Comparison of ENCODE assay signal across 29 cellular contexts in the genomic region with DNA sequence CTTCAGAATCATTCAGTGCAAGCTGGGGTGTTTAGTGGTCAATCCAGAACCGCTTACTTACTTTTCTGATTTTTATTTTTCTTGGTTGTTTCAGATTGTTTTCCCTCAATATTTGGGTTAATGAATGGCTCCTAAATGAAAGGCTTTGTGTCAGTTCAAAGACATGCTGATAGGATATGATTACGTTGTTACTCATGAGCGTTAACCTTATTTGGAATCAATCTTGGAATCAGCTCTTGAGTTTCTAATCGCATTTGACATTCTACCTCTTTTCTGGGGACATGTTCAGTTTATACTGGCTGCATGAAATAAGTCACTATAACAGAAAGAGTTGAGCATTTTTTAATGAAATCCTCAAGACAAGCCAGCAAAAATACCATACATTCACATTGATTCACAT. TPM values are rescaled to one million over a fixed set of nuclear protein-coding genes. Genes with fewer than 3 reads are reported as not detected.
DNase-seq lines count a peak whose midpoint lies in the region; ATAC-seq, FAIRE-seq and TF ChIP-seq lines count a peak whose summit lies in the region.
"Had no signal": no experiment of that assay in that cellular context is flagged by ENCODE, and none has a peak within 500 bp of the region (broad histone marks: within the 10 kb centered on the region; RNA-seq: fewer than 3 reads in every experiment).

No MANE protein-coding gene starts in this region.

- H3K4me1 ChIP-seq in HCT116 (ENCODE audit: control insufficient read depth in 1 of 2, insufficient read depth in 2 of 2, low read length in 2 of 2) = peaks cover 0 to 9% of the 10 kb centered on the region in 2 experiments; a peak in 1 of 4 replicates
- H3K4me1 ChIP-seq: tibial artery had no signal

- CTCF ChIA-PET in HCT116 (lab: Charles Lee) = no interaction called here
- CTCF ChIA-PET in activated CD4-positive, alpha-beta memory T cell treated with anti-CD3 and anti-CD28 coated beads for 36 hours (lab: Charles Lee) = interaction anchor here (3.8 kb wide), 1 partner anchor 130 kb away, joined by 14 read pairs; no protein-coding TSS in a partner anchor

- no peaks in the 10 kb centered on the region for H3K9me3 ChIP-seq in HCT116 (ENCODE audit: control insufficient read depth in 1 of 2, insufficient read depth in 1 of 2, low read depth in 1 of 2, low read length in 2 of 2)
- H3K9me3 ChIP-seq: tibial artery had no signal

- DNase-seq in HCT116 (ENCODE audit: low read depth, low spot score) (no peak), RPMI7951 (ENCODE audit: low read depth) (peak; percentile 2), bronchial epithelial cell (ENCODE audit: low read depth) (peak; percentile 29), retinal pigment epithelial cell (ENCODE audit: low read depth) (peak; percentile 9), Right ventricle myocardium inferior (ENCODE audit: missing footprints) (no peak), left colon (no peak)
- DNase-seq in activated CD4-positive, alpha-beta memory T cell treated with anti-CD3 and anti-CD28 coated beads for 36 hours = no peak
- no peak for DNase-seq in stimulated activated CD4-positive, alpha-beta T cell treated with anti-CD3 and anti-CD28 coated beads, Interleukin-12 subunit alpha, Interleukin-12 subunit beta, amount 100 ng/mL, for 4 hours
- DNase-seq: activated CD4-positive, alpha-beta T cell treated with anti-CD3 and anti-CD28 coated beads, Interleukin-2, amount 10 ng/mL, durations not matched to agents 7 days and 5 days; activated naive CD4-positive, alpha-beta T cell treated with anti-CD3 and anti-CD28 coated beads for 36 hours; amygdala; EL; GOT3; naive thymus-derived CD8-positive, alpha-beta T cell; NCI-H1092; NCI-H187; NCI-H526 treated with DMSO at 0.1 percent for 48 hours; small intestine; stimulated activated CD4-positive, alpha-beta T cell treated with anti-CD3 and anti-CD28 coated beads, Interleukin-1b, Interleukin-23, amount 100 ng/mL, for 48 hours; stimulated activated CD8-positive, alpha-beta memory T cell treated with anti-CD3 and anti-CD28 coated beads, Interleukin-4, amount 100 ng/mL, for 48 hours; T-helper 9 cell; tibial artery had no signal

- no peak for FAIRE-seq in bronchial epithelial cell (lab: Jason Lieb, UNC)
- FAIRE-seq: GM12892, keratinocyte, small intestine had no signal

- no peaks in the 10 kb centered on the region for H3K27me3 Mint-ChIP-seq in activated CD4-positive, alpha-beta memory T cell treated with anti-CD3 and anti-CD28 coated beads for 36 hours
- H3K27me3 Mint-ChIP-seq: activated CD4-positive, alpha-beta T cell treated with anti-CD3 and anti-CD28 coated beads, Interleukin-2, amount 10 ng/mL, durations not matched to agents 7 days and 5 days; naive thymus-derived CD8-positive, alpha-beta T cell had no signal

- TF ChIP-seq POLR2A in HCT116 (IDR thresholded peaks at IDR 0.05; ENCODE audit: borderline replicate concordance, extremely low read depth, insufficient read depth, insufficient read length) = no peak

- no peak for TF ChIP-seq CTCF in HCT116 (IDR thresholded peaks at IDR 0.05 in 2 of 3, conservative IDR thresholded peaks at IDR 0.05 in 1 of 3; ENCODE audit: borderline replicate concordance in 1 of 3, insufficient read depth in 1 of 3, low read depth in 2 of 3, low read length in 2 of 3)
- no peak for TF ChIP-seq CTCF in bronchial epithelial cell (IDR thresholded peaks at IDR 0.05; ENCODE audit: insufficient read depth, low read length, severe bottlenecking)
- TF ChIP-seq CTCF in retinal pigment epithelial cell (conservative IDR thresholded peaks at IDR 0.05; ENCODE audit: low read depth, low read length) = no peak

- TF ChIP-seq RAD21 in HCT116 (IDR thresholded peaks at IDR 0.05; ENCODE audit: low read depth) = no peak

- H3K4me3 ChIP-seq in HCT116 (replicated peaks in 1 of 2; ENCODE audit: low read depth in 1 of 2, low read length in 2 of 2) (no peak overlapping the region), bronchial epithelial cell (ENCODE audit: low read depth, low read length) (no peak overlapping the region), retinal pigment epithelial cell (ENCODE audit: low read length) (no peak overlapping the region)
- H3K4me3 ChIP-seq: cardiac muscle cell, coronary artery, tibial artery had no signal

- peaks cover 45% of the 10 kb centered on the region for H3K36me3 Mint-ChIP-seq in activated CD4-positive, alpha-beta memory T cell treated with anti-CD3 and anti-CD28 coated beads for 36 hours

- ATAC-seq in HCT116 = no peak
- ATAC-seq in Right ventricle myocardium inferior = no peak
- no peak for ATAC-seq in left colon
- ATAC-seq: naive thymus-derived CD8-positive, alpha-beta T cell had no signal

- H4K20me1 ChIP-seq in HCT116 (ENCODE audit: insufficient read depth) = no peaks in the 10 kb centered on the region

- H3K4me3 Mint-ChIP-seq in activated CD4-positive, alpha-beta memory T cell treated with anti-CD3 and anti-CD28 coated beads for 36 hours = no peak overlapping the region
- H3K4me3 Mint-ChIP-seq: activated CD4-positive, alpha-beta T cell treated with anti-CD3 and anti-CD28 coated beads, Interleukin-2, amount 10 ng/mL, durations not matched to agents 7 days and 5 days; activated naive CD4-positive, alpha-beta T cell treated with anti-CD3 and anti-CD28 coated beads for 36 hours; activated T-helper 1 cell treated with anti-CD3 and anti-CD28 coated beads, Interleukin-12 subunit alpha, Interleukin-12 subunit beta, Interleukin-2, Interleukin-4 antibody, amounts not matched to agents 30 ng/mL and 10 ng/mL and 1 ng/mL, durations not matched to agents 14 hours and 24 hours and 36 hours; CD14-positive monocyte; naive thymus-derived CD8-positive, alpha-beta T cell had no signal

- intact Hi-C loops in HCT116 (cut with micrococcal nuclease) = no loop called here
- intact Hi-C loops in activated CD4-positive, alpha-beta memory T cell treated with anti-CD3 and anti-CD28 coated beads for 36 hours (cut with micrococcal nuclease) = no loop called here
- intact Hi-C loops in Right ventricle myocardium inferior (cut with DNase I) = no loop called here
- intact Hi-C loops in left colon (cut with DNase I, micrococcal nuclease) = no loop called here

- no peaks in the 10 kb centered on the region for H3K79me2 ChIP-seq in HCT116 (ENCODE audit: insufficient read depth, low read length)

- RAD21 ChIA-PET in HCT116 (lab: Charles Lee; ENCODE audit: low non-redundant PET in 1 of 2, low total read pairs in 2 of 2, uncharacterized antibody in 2 of 2, unreplicated experiment in 2 of 2) = no interaction called here

- no peak overlapping the region for H3K9ac ChIP-seq in HCT116 (ENCODE audit: low read length)

- H3K27me3 ChIP-seq in HCT116 (ENCODE audit: insufficient read depth, low read length) = no peaks in the 10 kb centered on the region
- H3K27me3 ChIP-seq in bronchial epithelial cell (ENCODE audit: control insufficient read depth, insufficient read depth, low read length) = no peaks in the 10 kb centered on the region
- H3K27me3 ChIP-seq: cardiac muscle cell, tibial artery had no signal

- H3K9me2 ChIP-seq in HCT116 (ENCODE audit: insufficient read depth) = no peaks in the 10 kb centered on the region

- no peaks in the 10 kb centered on the region for H3K9me3 Mint-ChIP-seq in activated CD4-positive, alpha-beta memory T cell treated with anti-CD3 and anti-CD28 coated beads for 36 hours
- H3K9me3 Mint-ChIP-seq: activated CD4-positive, alpha-beta T cell treated with anti-CD3 and anti-CD28 coated beads, Interleukin-2, amount 10 ng/mL, durations not matched to agents 7 days and 5 days; activated naive CD4-positive, alpha-beta T cell treated with anti-CD3 and anti-CD28 coated beads for 36 hours; activated T-helper 1 cell treated with anti-CD3 and anti-CD28 coated beads, Interleukin-12 subunit alpha, Interleukin-12 subunit beta, Interleukin-2, Interleukin-4 antibody, amounts not matched to agents 30 ng/mL and 10 ng/mL and 1 ng/mL, durations not matched to agents 14 hours and 24 hours and 36 hours; CD14-positive monocyte; naive thymus-derived CD8-positive, alpha-beta T cell had no signal

- H3K4me2 ChIP-seq in HCT116 (ENCODE audit: low read length) = peak overlapping the region; percentile 13

- H3K36me3 ChIP-seq in HCT116 (ENCODE audit: control insufficient read depth in 1 of 2, insufficient read depth in 2 of 2, low read length in 2 of 2) = no peaks in the 10 kb centered on the region
- H3K36me3 ChIP-seq in bronchial epithelial cell (ENCODE audit: control insufficient read depth, insufficient read depth, low read length) = peaks cover 8% of the 10 kb centered on the region

- no peaks in the 10 kb centered on the region for H3K4me1 Mint-ChIP-seq in activated CD4-positive, alpha-beta memory T cell treated with anti-CD3 and anti-CD28 coated beads for 36 hours (ENCODE audit: low read depth)
- H3K4me1 Mint-ChIP-seq: activated CD4-positive, alpha-beta T cell treated with anti-CD3 and anti-CD28 coated beads, Interleukin-2, amount 10 ng/mL, durations not matched to agents 7 days and 5 days; CD14-positive monocyte had no signal

- H2AFZ ChIP-seq in HCT116 (ENCODE audit: low read depth, low read length, poor library complexity, severe bottlenecking) = no peak overlapping the region

- POLR2A ChIA-PET in HCT116 (lab: Charles Lee) = interaction anchor here (0.7 kb wide), 1 partner anchor 451 kb away, joined by 3 read pairs; no protein-coding TSS in a partner anchor
- POLR2A ChIA-PET in activated CD4-positive, alpha-beta memory T cell treated with anti-CD3 and anti-CD28 coated beads for 36 hours (lab: Charles Lee) = no interaction called here

- H3K27ac ChIP-seq in HCT116 (ENCODE audit: low read depth, low read length) = no peak overlapping the region
- H3K27ac ChIP-seq: cardiac muscle cell, coronary artery, tibial artery, WERI-Rb-1 had no signal

- H3K27ac Mint-ChIP-seq in activated CD4-positive, alpha-beta memory T cell treated with anti-CD3 and anti-CD28 coated beads for 36 hours = no peak overlapping the region
- H3K27ac Mint-ChIP-seq: activated CD4-positive, alpha-beta T cell treated with anti-CD3 and anti-CD28 coated beads, Interleukin-2, amount 10 ng/mL, durations not matched to agents 7 days and 5 days; activated naive CD4-positive, alpha-beta T cell treated with anti-CD3 and anti-CD28 coated beads for 36 hours; activated T-helper 1 cell treated with anti-CD3 and anti-CD28 coated beads, Interleukin-12 subunit alpha, Interleukin-12 subunit beta, Interleukin-2, Interleukin-4 antibody, amounts not matched to agents 30 ng/mL and 10 ng/mL and 1 ng/mL, durations not matched to agents 14 hours and 24 hours and 36 hours had no signal

- BruUV-seq in HCT116 (replicated peaks; lab: Mats Ljungman, UMichigan) = no TSS peak

TF ChIP-seq in HCT116, 20 proteins besides CTCF, POLR2A, EP300 and RAD21:
- TF ChIP-seq SRF (IDR thresholded peaks at IDR 0.05; ENCODE audit: low read depth) (peak; percentile 70; the same call in 1 of the 2 replicates), YY1 (IDR thresholded peaks at IDR 0.05; ENCODE audit: extremely low read depth, insufficient replicate concordance, low read depth, low read length) (no peak), FOSL1 (IDR thresholded peaks at IDR 0.05; ENCODE audit: low read depth) (peak; percentile 42)

RNA-seq across cellular contexts. Expression of gene ATP11B, which starts 50.2 kb away (rescaled TPM):
- total RNA-seq in HCT116 (2021; ENCODE audit: unreplicated experiment) (53.0 TPM), bronchial epithelial cell (72.4 and 101 TPM in 2 replicates), Right ventricle myocardium inferior (33.0 TPM), left colon (100 to 1,000 TPM; 114 to 121 TPM)
- polyA plus RNA-seq in HCT116 (2012) = 12.4 and 12.5 TPM in 2 replicates
- total RNA-seq in RPMI7951 (2014; rRNA removed; shearing (Covaris generic)) = 64.3 and 77.9 TPM in 2 replicates
- total RNA-seq in activated CD4-positive, alpha-beta memory T cell treated with anti-CD3 and anti-CD28 coated beads for 36 hours = 10 to 100 TPM; 93.9 to 96.0 TPM

Comparison
In these comparisons a context has a peak if more than half of its experiments do, and no peak if none do; other contexts are left out.
1. DNase-seq: peak in RPMI7951 (single experiment), bronchial epithelial cell (single experiment) and retinal pigment epithelial cell (single experiment); none in HCT116 (single experiment), activated CD4-positive, alpha-beta memory T cell treated with anti-CD3 and anti-CD28 coated beads for 36 hours (single experiment), Right ventricle myocardium inferior (single experiment), stimulated activated CD4-positive, alpha-beta T cell treated with anti-CD3 and anti-CD28 coated beads, Interleukin-12 subunit alpha, Interleukin-12 subunit beta, amount 100 ng/mL, for 4 hours (single experiment) and left colon (0 of 2).